17 cellular contexts compared by ENCODE assay signal in the genomic region with DNA sequence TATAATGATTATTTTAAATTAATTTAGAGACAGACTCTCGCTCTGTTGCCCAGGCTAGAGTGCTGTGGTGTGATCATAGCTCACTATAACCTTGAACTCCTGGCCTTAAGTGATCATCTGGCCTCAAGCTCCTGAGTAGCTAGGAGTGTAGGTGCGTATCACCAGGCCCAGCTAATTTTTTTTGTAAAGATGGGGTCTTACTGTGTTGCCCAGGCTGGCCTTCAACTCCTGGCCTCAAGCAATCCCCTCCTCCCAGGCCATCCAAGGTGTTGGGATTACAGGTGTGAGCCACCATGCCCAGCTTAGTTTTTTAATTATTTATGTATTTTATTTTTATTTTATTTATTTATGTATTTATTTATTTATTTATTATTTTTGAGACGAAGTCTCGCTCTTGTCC. TPM values are rescaled to one million over a fixed set of nuclear protein-coding genes. Genes with fewer than 3 reads are reported as not detected.
DNase-seq lines count a peak whose midpoint lies in the region; ATAC-seq and TF ChIP-seq lines count a peak whose summit lies in the region.
"Had no signal": no experiment of that assay in that cellular context is flagged by ENCODE, and none has a peak within 500 bp of the region (broad histone marks: within the 10 kb centered on the region; RNA-seq: fewer than 3 reads in every experiment).

No MANE protein-coding gene starts in this region.

- peak overlapping the region; percentile 53 for H3K27ac Mint-ChIP-seq in T-helper 17 cell
- peak overlapping the region; percentile 38 for H3K27ac Mint-ChIP-seq in dendritic cell treated with granulocyte-macrophage colony-stimulating factor and Interleukin-4, amounts not matched to agents 40 ng/mL and 50 ng/mL, for 4 days
- H3K27ac Mint-ChIP-seq in stimulated activated memory B cell treated with anti-CD40 and anti-IgM and Interleukin-4, amounts not matched to agents 10 μg/mL and 1 μg/mL and 100 μg/mL, for 72 hours: peak overlapping the region; percentile 30

- peaks cover 21% of the 10 kb centered on the region for H3K4me1 Mint-ChIP-seq in T-helper 17 cell
- peaks cover 6% of the 10 kb centered on the region for H3K4me1 Mint-ChIP-seq in dendritic cell treated with granulocyte-macrophage colony-stimulating factor and Interleukin-4, amounts not matched to agents 40 ng/mL and 50 ng/mL, for 4 days (ENCODE audit: low read depth)
- H3K4me1 Mint-ChIP-seq in stimulated activated memory B cell treated with anti-CD40 and anti-IgM and Interleukin-4, amounts not matched to agents 10 μg/mL and 1 μg/mL and 100 μg/mL, for 72 hours: peaks cover 12% of the 10 kb centered on the region

- TF ChIP-seq POLR2A in sigmoid colon (IDR thresholded peaks at IDR 0.05): no peak

- peak; percentile 31 for DNase-seq in activated effector memory CD4-positive, alpha-beta T cell treated with anti-CD3 and anti-CD28 coated beads, Interleukin-2, amount 50 U/mL, for 16 hours
- no peak for DNase-seq in activated effector memory CD4-positive, alpha-beta T cell treated with Interleukin-2 at 50 U/mL for 16 hours
- DNase-seq in T-helper 17 cell: no peak
- no peak for DNase-seq in sigmoid colon
- DNase-seq: 8988T; CD4-positive, CD25-positive, alpha-beta regulatory T cell; CD8-positive, alpha-beta memory T cell; COR-L47; GOT3; H7 had no signal

- no peaks in the 10 kb centered on the region for H3K9me3 ChIP-seq in T-helper 17 cell (ENCODE audit: control insufficient read depth, low read length, poor library complexity, severe bottlenecking)
- no peaks in the 10 kb centered on the region for H3K9me3 ChIP-seq in sigmoid colon
- H3K9me3 ChIP-seq: BLaER1 treated with 17β-estradiol and CSF1 and Interleukin-3, amounts not matched to agents 10 nM and 100 nM had no signal

- no peaks in the 10 kb centered on the region for H3K9me3 Mint-ChIP-seq in dendritic cell treated with granulocyte-macrophage colony-stimulating factor and Interleukin-4, amounts not matched to agents 40 ng/mL and 50 ng/mL, for 4 days
- H3K9me3 Mint-ChIP-seq in stimulated activated memory B cell treated with anti-CD40 and anti-IgM and Interleukin-4, amounts not matched to agents 10 μg/mL and 1 μg/mL and 100 μg/mL, for 72 hours: no peaks in the 10 kb centered on the region
- H3K9me3 Mint-ChIP-seq: CD4-positive, CD25-positive, alpha-beta regulatory T cell; CD8-positive, alpha-beta memory T cell had no signal

- H3K27me3 Mint-ChIP-seq in T-helper 17 cell: no peaks in the 10 kb centered on the region
- no peaks in the 10 kb centered on the region for H3K27me3 Mint-ChIP-seq in dendritic cell treated with granulocyte-macrophage colony-stimulating factor and Interleukin-4, amounts not matched to agents 40 ng/mL and 50 ng/mL, for 4 days
- H3K27me3 Mint-ChIP-seq in stimulated activated memory B cell treated with anti-CD40 and anti-IgM and Interleukin-4, amounts not matched to agents 10 μg/mL and 1 μg/mL and 100 μg/mL, for 72 hours: no peaks in the 10 kb centered on the region
- H3K27me3 Mint-ChIP-seq: B cell; CD4-positive, CD25-positive, alpha-beta regulatory T cell; CD8-positive, alpha-beta memory T cell had no signal

- ATAC-seq in T-helper 17 cell: no peak
- no peak for ATAC-seq in stimulated activated memory B cell treated with anti-CD40 and anti-IgM and Interleukin-4, amounts not matched to agents 10 μg/mL and 1 μg/mL and 100 μg/mL, for 72 hours
- ATAC-seq in HG03139 (IDR thresholded peaks at IDR 0.05; ENCODE audit: unreplicated experiment): no peak
- ATAC-seq in GM18907 (IDR thresholded peaks at IDR 0.05; ENCODE audit: unreplicated experiment): no peak
- ATAC-seq: HCT116 had no signal

- H3K36me3 ChIP-seq in sigmoid colon: peaks cover 0 to 12% (median 0%) of the 10 kb centered on the region in 4 donors

- no peak overlapping the region for H3K4me3 Mint-ChIP-seq in T-helper 17 cell
- no peak overlapping the region for H3K4me3 Mint-ChIP-seq in dendritic cell treated with granulocyte-macrophage colony-stimulating factor and Interleukin-4, amounts not matched to agents 40 ng/mL and 50 ng/mL, for 4 days
- no peak overlapping the region for H3K4me3 Mint-ChIP-seq in stimulated activated memory B cell treated with anti-CD40 and anti-IgM and Interleukin-4, amounts not matched to agents 10 μg/mL and 1 μg/mL and 100 μg/mL, for 72 hours
- H3K4me3 Mint-ChIP-seq: B cell; CD4-positive, CD25-positive, alpha-beta regulatory T cell had no signal

- H3K36me3 Mint-ChIP-seq in T-helper 17 cell (ENCODE audit: low read depth): peaks cover 2% of the 10 kb centered on the region
- H3K36me3 Mint-ChIP-seq in dendritic cell treated with granulocyte-macrophage colony-stimulating factor and Interleukin-4, amounts not matched to agents 40 ng/mL and 50 ng/mL, for 4 days (ENCODE audit: low read depth): peaks cover 37% of the 10 kb centered on the region
- peaks cover 27% of the 10 kb centered on the region for H3K36me3 Mint-ChIP-seq in stimulated activated memory B cell treated with anti-CD40 and anti-IgM and Interleukin-4, amounts not matched to agents 10 μg/mL and 1 μg/mL and 100 μg/mL, for 72 hours

- WGBS in sigmoid colon, 2 donors: 98% methylated on average over 4 of the region's 4 CpGs

- TF ChIP-seq EP300 in sigmoid colon (IDR thresholded peaks at IDR 0.05): no peak

- H3K4me3 ChIP-seq in sigmoid colon: no peak overlapping the region
- H3K4me3 ChIP-seq: BLaER1 treated with 17β-estradiol and CSF1 and Interleukin-3, amounts not matched to agents 10 nM and 100 nM had no signal

- H3K27ac ChIP-seq in sigmoid colon: no peak overlapping the region
- H3K27ac ChIP-seq: BLaER1 treated with 17β-estradiol and CSF1 and Interleukin-3, amounts not matched to agents 10 nM and 100 nM had no signal

- H3K27me3 ChIP-seq in sigmoid colon: no peaks in the 10 kb centered on the region
- H3K27me3 ChIP-seq: BLaER1 treated with 17β-estradiol and CSF1 and Interleukin-3, amounts not matched to agents 10 nM and 100 nM had no signal

- no peak for TF ChIP-seq CTCF in sigmoid colon (IDR thresholded peaks at IDR 0.05)

- intact Hi-C loops in dendritic cell treated with granulocyte-macrophage colony-stimulating factor and Interleukin-4, amounts not matched to agents 40 ng/mL and 50 ng/mL, for 4 days (cut with micrococcal nuclease): no loop called here
- intact Hi-C loops in sigmoid colon (cut with DNase I): no loop called here

- H3K4me1 ChIP-seq in sigmoid colon: no peaks in the 10 kb centered on the region

RNA-seq across cellular contexts. Expression of a gene that starts 17.9 kb away (rescaled TPM):
- total RNA-seq in T-helper 17 cell: 10 to 100 TPM; 48.5 to 57.8 TPM
- total RNA-seq in sigmoid colon: 10 to 100 TPM; 29.2 to 45.7 (median 35.8) TPM
- polyA plus RNA-seq in sigmoid colon: 10 to 100 TPM; 25.8 to 28.8 (median 27.5) TPM

RNA-seq across cellular contexts. Expression of a gene that starts 51.6 kb away (rescaled TPM):
- 10 to 100 TPM; 46.5 to 66.0 TPM for total RNA-seq in T-helper 17 cell
- 10 to 100 TPM; 23.9 to 60.9 (median 35.2) TPM for total RNA-seq in sigmoid colon
- 10 to 100 TPM; 10.2 to 26.7 (median 11.8) TPM for polyA plus RNA-seq in sigmoid colon
